In genomic region chr6:161233986-161234620, GRCh38 we compare ENCODE assay signal across 8 cellular contexts. TPM values are rescaled to one million over a fixed set of nuclear protein-coding genes. Genes with fewer than 3 reads are reported as not detected.
A peak's percentile ranks its signal among the peaks of the same experiment; 100 is the strongest.
DNase-seq lines count a peak whose midpoint lies in the region; ATAC-seq and TF ChIP-seq lines count a peak whose summit lies in the region.

No MANE protein-coding gene starts in this region.

- intact Hi-C loops in dorsolateral prefrontal cortex (cut with DNase I) = loop anchor here in 1 of 2 donors (2.0 kb wide), 1 partner anchor 85 kb away; no protein-coding TSS in a partner anchor

- H3K9me3 ChIP-seq in mesodermal cell (ENCODE audit: control insufficient read depth, low read length) = no peaks in the 10 kb centered on the region

- peaks cover 19% of the 10 kb centered on the region for H3K4me1 ChIP-seq in mesodermal cell (ENCODE audit: control insufficient read depth, insufficient read depth, low read length, poor library complexity, severe bottlenecking)

- H3K27me3 ChIP-seq in dorsolateral prefrontal cortex = no peaks in the 10 kb centered on the region

- peak; percentile 66 for DNase-seq in A172 (ENCODE audit: low spot score)
- peak; percentile 96 for DNase-seq in M059J (ENCODE audit: low read depth)
- DNase-seq in dorsolateral prefrontal cortex = peak in 9 of 10 donors; percentile 59 to 87 (median 69)
- DNase-seq in NCI-H1048 (lab: John Stamatoyannopoulos, UW) = no peak

- H3K36me3 ChIP-seq in mesodermal cell (ENCODE audit: control insufficient read depth, insufficient read depth, low read length) = peaks cover 33% of the 10 kb centered on the region

- peak in 1 of 56 donors; percentile 12 for TF ChIP-seq CTCF in dorsolateral prefrontal cortex (IDR thresholded peaks at IDR 0.05 in 54 of 56, conservative IDR thresholded peaks at IDR 0.05 in 2 of 56; ENCODE audit: low read depth in 1 of 56, partially characterized antibody in 56 of 56)

- H3K4me3 ChIP-seq in dorsolateral prefrontal cortex (peak overlapping the region in 6 of 59 donors; percentile 6 to 31 (median 18)), mesodermal cell (ENCODE audit: extremely low read depth, insufficient read depth, low read length, poor library complexity, severe bottlenecking) (no peak overlapping the region)

- WGBS in mesodermal cell (ENCODE audit: insufficient coverage in 2 of 2), 2 experiments = 76 to 84% methylated on average over 7 to 9 of the region's 9 CpGs

- no peak for ATAC-seq in GM18868 (IDR thresholded peaks at IDR 0.05; ENCODE audit: unreplicated experiment)
- no peak for ATAC-seq in HG03280 (IDR thresholded peaks at IDR 0.05; ENCODE audit: unreplicated experiment)
- ATAC-seq in HG02852 (IDR thresholded peaks at IDR 0.05; ENCODE audit: unreplicated experiment) = no peak

- H3K27ac ChIP-seq in dorsolateral prefrontal cortex (peak overlapping the region; percentile 1 to 89 (median 78)), mesodermal cell (ENCODE audit: low read depth, low read length, severe bottlenecking) (peak overlapping the region; percentile 62)

RNA-seq across cellular contexts. Expression of gene AGPAT4, which starts 39.8 kb away (rescaled TPM):
- total RNA-seq in A172 (2014; rRNA removed; shearing (Covaris generic)) = 4.2 and 4.4 TPM in 2 replicates
- total RNA-seq in M059J (2014; rRNA removed; shearing (Covaris generic)) = 12.0 and 20.5 TPM in 2 replicates
- 100 to 1,000 TPM in 5 of 120 experiments, 10 to 100 TPM in 115; 34.6 to 138 (median 62.5) TPM for total RNA-seq in dorsolateral prefrontal cortex
- 21.3 TPM for polyA plus RNA-seq in mesodermal cell (2013, experiment 1 of 2)
- 22.1 TPM for polyA plus RNA-seq in mesodermal cell (2013, experiment 2 of 2)
